Comparison of ENCODE assay signal across 1 cellular context in the genomic region with DNA sequence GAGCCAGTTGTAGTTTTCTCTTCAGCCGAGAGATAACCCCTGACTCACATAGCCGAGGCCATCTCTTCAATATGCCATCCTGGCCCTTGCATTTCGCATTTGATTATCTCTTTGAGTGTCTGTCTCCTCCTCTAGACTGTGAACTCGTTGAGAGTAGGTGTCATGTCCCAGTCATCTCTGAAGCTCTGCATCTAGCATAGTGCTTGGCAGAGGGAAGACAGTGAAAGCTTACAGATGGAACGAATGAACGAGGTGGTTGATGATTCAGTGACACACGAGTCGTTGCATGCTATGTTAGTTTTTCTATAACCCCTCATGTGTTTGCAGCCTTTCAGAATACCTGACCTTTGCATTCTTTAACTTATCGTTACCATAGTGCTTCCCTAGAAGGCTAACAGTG.
TF ChIP-seq lines count a peak whose summit lies in the region.

No MANE protein-coding gene starts in this region.

TF ChIP-seq in IMR-90, 13 proteins besides CTCF, POLR2A, EP300 and RAD21:
- TF ChIP-seq RCOR1 (IDR thresholded peaks at IDR 0.05; ENCODE audit: insufficient replicate concordance, low read length) (no peak), USF2 (IDR thresholded peaks at IDR 0.05; ENCODE audit: low read depth, low read length) (no peak), SMC3 (IDR thresholded peaks at IDR 0.05; ENCODE audit: low read depth, low read length) (no peak), NFE2L2 (IDR thresholded peaks at IDR 0.05; ENCODE audit: low read depth, low read length) (no peak), MAZ (IDR thresholded peaks at IDR 0.05; ENCODE audit: borderline replicate concordance, low read depth, low read length) (no peak), FOS (IDR thresholded peaks at IDR 0.05; ENCODE audit: low read depth, low read length) (no peak), BHLHE40 (IDR thresholded peaks at IDR 0.05; ENCODE audit: low read depth, low read length) (no peak), RFX5 (IDR thresholded peaks at IDR 0.05; ENCODE audit: low read depth, low read length) (no peak), CEBPB (IDR thresholded peaks at IDR 0.05; ENCODE audit: low read depth, low read length) (no peak), MAFK (IDR thresholded peaks at IDR 0.05; ENCODE audit: low read depth, low read length) (no peak), CHD1 (IDR thresholded peaks at IDR 0.05; ENCODE audit: low read depth, low read length) (no peak), MXI1 (IDR thresholded peaks at IDR 0.05; ENCODE audit: borderline replicate concordance, low read depth, low read length) (no peak)
- TF ChIP-seq, protein P1, sequence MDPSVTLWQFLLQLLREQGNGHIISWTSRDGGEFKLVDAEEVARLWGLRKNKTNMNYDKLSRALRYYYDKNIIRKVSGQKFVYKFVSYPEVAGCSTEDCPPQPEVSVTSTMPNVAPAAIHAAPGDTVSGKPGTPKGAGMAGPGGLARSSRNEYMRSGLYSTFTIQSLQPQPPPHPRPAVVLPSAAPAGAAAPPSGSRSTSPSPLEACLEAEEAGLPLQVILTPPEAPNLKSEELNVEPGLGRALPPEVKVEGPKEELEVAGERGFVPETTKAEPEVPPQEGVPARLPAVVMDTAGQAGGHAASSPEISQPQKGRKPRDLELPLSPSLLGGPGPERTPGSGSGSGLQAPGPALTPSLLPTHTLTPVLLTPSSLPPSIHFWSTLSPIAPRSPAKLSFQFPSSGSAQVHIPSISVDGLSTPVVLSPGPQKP (IDR thresholded peaks at IDR 0.05; ENCODE audit: borderline replicate concordance, low read depth, low read length): no peak
